Comparison of ENCODE assay signal across 16 cellular contexts in genomic region chr16:50302472-50303005, GRCh38. TPM values are rescaled to one million over a fixed set of nuclear protein-coding genes. Genes with fewer than 3 reads are reported as not detected.
DNase-seq lines count a peak whose midpoint lies in the region; ATAC-seq and TF ChIP-seq lines count a peak whose summit lies in the region.
"Had no signal": no experiment of that assay in that cellular context is flagged by ENCODE, and none has a peak within 500 bp of the region (broad histone marks: within the 10 kb centered on the region; RNA-seq: fewer than 3 reads in every experiment).

No MANE protein-coding gene starts in this region.

- no peak for TF ChIP-seq CTCF in CD8-positive, alpha-beta T cell (IDR thresholded peaks at IDR 0.05)
- no peak for TF ChIP-seq CTCF in endothelial cell (IDR thresholded peaks at IDR 0.05; ENCODE audit: unreplicated experiment)

- H3K36me3 ChIP-seq in CD8-positive, alpha-beta T cell (ENCODE audit: insufficient read depth, low read length) = peaks cover 65% of the 10 kb centered on the region
- H3K36me3 ChIP-seq in neuronal stem cell (replicated peaks in 1 of 2; ENCODE audit: control insufficient read depth in 2 of 2, insufficient read depth in 2 of 2, low read length in 2 of 2) = no peaks in the 10 kb centered on the region
- H3K36me3 ChIP-seq: brain microvascular endothelial cell had no signal

- no peak overlapping the region for H3K9ac ChIP-seq in neuronal stem cell (ENCODE audit: low read depth, low read length, poor library complexity)

- POLR2A ChIA-PET in CD8-positive, alpha-beta T cell (lab: Charles Lee) = no interaction called here

- peak; percentile 18 for DNase-seq in 8988T
- no peak for DNase-seq in CD8-positive, alpha-beta T cell
- DNase-seq in ecto neural progenitor cell (ENCODE audit: low spot score) = peak; percentile 24
- no peak for DNase-seq in neuronal stem cell (ENCODE audit: low spot score)
- no peak for DNase-seq in iPS-NIHi11 (ENCODE audit: low spot score)
- DNase-seq in endothelial cell (ENCODE audit: low spot score) = no peak
- DNase-seq: activated CD8-positive, alpha-beta T cell treated with anti-CD3 and anti-CD28 coated beads, Interleukin-2, amount 10 ng/mL, durations not matched to agents 7 days and 5 days; brain microvascular endothelial cell; DND-41; hypothalamus; KBM-7; NCI-H345; stimulated activated CD4-positive, alpha-beta T cell treated with anti-CD3 and anti-CD28 coated beads, Interleukin-4, amount 100 ng/mL, for 24 hours had no signal

- peak overlapping the region; percentile 80 for H3K27ac Mint-ChIP-seq in CD8-positive, alpha-beta T cell
- H3K27ac Mint-ChIP-seq in endothelial cell (ENCODE audit: unreplicated experiment) = no peak overlapping the region
- H3K27ac Mint-ChIP-seq: activated CD8-positive, alpha-beta T cell treated with anti-CD3 and anti-CD28 coated beads, Interleukin-2, amount 10 ng/mL, durations not matched to agents 7 days and 5 days had no signal

- no peak overlapping the region for H3K14ac ChIP-seq in neuronal stem cell (ENCODE audit: low read length)

- no peak overlapping the region for H3K4me2 ChIP-seq in neuronal stem cell (ENCODE audit: insufficient read depth, low read length, poor library complexity, severe bottlenecking)

- H3K9me3 ChIP-seq in CD8-positive, alpha-beta T cell (ENCODE audit: low read length) = no peaks in the 10 kb centered on the region
- H3K9me3 ChIP-seq in neuronal stem cell (replicated peaks in 1 of 2; ENCODE audit: control insufficient read depth in 2 of 2, insufficient read depth in 1 of 2, low read depth in 1 of 2, low read length in 2 of 2) = peaks cover 0 to 1% of the 10 kb centered on the region in 2 donors

- H4K91ac ChIP-seq in neuronal stem cell (ENCODE audit: low read depth, low read length, poor library complexity) = no peak overlapping the region

- ATAC-seq in CD8-positive, alpha-beta T cell = no peak
- ATAC-seq in HG02884 (IDR thresholded peaks at IDR 0.05; ENCODE audit: unreplicated experiment) (no peak), GM19035 (IDR thresholded peaks at IDR 0.05; ENCODE audit: unreplicated experiment) (no peak)
- ATAC-seq: activated CD8-positive, alpha-beta T cell treated with anti-CD3 and anti-CD28 coated beads, Interleukin-2, amount 10 ng/mL, durations not matched to agents 7 days and 5 days had no signal

- no peak overlapping the region for H2BK120ac ChIP-seq in neuronal stem cell (ENCODE audit: low read depth, low read length)

- H3K4ac ChIP-seq in neuronal stem cell (ENCODE audit: low read length) = no peak overlapping the region

- H2BK5ac ChIP-seq in neuronal stem cell (ENCODE audit: low read length) = no peak overlapping the region

- no peak overlapping the region for H2AFZ ChIP-seq in neuronal stem cell (ENCODE audit: low read length)

- no peak overlapping the region for H3K4me3 Mint-ChIP-seq in CD8-positive, alpha-beta T cell
- no peak overlapping the region for H3K4me3 Mint-ChIP-seq in endothelial cell (ENCODE audit: unreplicated experiment)
- H3K4me3 Mint-ChIP-seq: activated CD8-positive, alpha-beta T cell treated with anti-CD3 and anti-CD28 coated beads, Interleukin-2, amount 10 ng/mL, durations not matched to agents 7 days and 5 days; H9 had no signal

- H3K27me3 ChIP-seq in CD8-positive, alpha-beta T cell (ENCODE audit: insufficient read depth, low read length) = no peaks in the 10 kb centered on the region
- peaks cover 0 to 4% (median 0%) of the 10 kb centered on the region in 3 experiments for H3K27me3 ChIP-seq in neuronal stem cell (ENCODE audit: control insufficient read depth in 3 of 3, insufficient read depth in 3 of 3, low read depth in 1 of 3, low read length in 3 of 3)
- H3K27me3 ChIP-seq: brain microvascular endothelial cell had no signal

- no peak overlapping the region for H2BK12ac ChIP-seq in neuronal stem cell (ENCODE audit: low read length)

- peak overlapping the region; percentile 80 for H3K23ac ChIP-seq in neuronal stem cell (ENCODE audit: low read depth, low read length, poor library complexity)

- H3K79me1 ChIP-seq in neuronal stem cell (ENCODE audit: low read depth, low read length) = peaks cover 2% of the 10 kb centered on the region

- H4K8ac ChIP-seq in neuronal stem cell (ENCODE audit: low read depth, low read length) = no peak overlapping the region

- no peak overlapping the region for H3K27ac ChIP-seq in CD8-positive, alpha-beta T cell (ENCODE audit: low read depth, low read length)
- H3K27ac ChIP-seq in neuronal stem cell (replicated peaks; ENCODE audit: low read length) = no peak overlapping the region

- peaks cover 75% of the 10 kb centered on the region for H3K36me3 Mint-ChIP-seq in CD8-positive, alpha-beta T cell
- no peaks in the 10 kb centered on the region for H3K36me3 Mint-ChIP-seq in endothelial cell (ENCODE audit: low read depth, unreplicated experiment)

- CTCF ChIA-PET in CD8-positive, alpha-beta T cell (lab: Charles Lee) = interaction anchor here (2.1 kb wide), 1 partner anchor 25 kb away, joined by 6 read pairs; no protein-coding TSS in a partner anchor

- H3K4me1 ChIP-seq in CD8-positive, alpha-beta T cell (ENCODE audit: insufficient read depth, low read length) = no peaks in the 10 kb centered on the region
- no peaks in the 10 kb centered on the region for H3K4me1 ChIP-seq in neuronal stem cell (ENCODE audit: control insufficient read depth in 2 of 2, insufficient read depth in 1 of 2, low read depth in 1 of 2, low read length in 2 of 2)

- no CpG with 5 or more reads among the region's 15 CpGs for WGBS in neuronal stem cell (ENCODE audit: extremely low coverage in 2 of 2, insufficient read length in 2 of 2, insufficient replicate concordance in 1 of 2), 2 donors

- H2BK15ac ChIP-seq in neuronal stem cell (ENCODE audit: low read length) = no peak overlapping the region

- H3K4me1 Mint-ChIP-seq in CD8-positive, alpha-beta T cell (ENCODE audit: low read depth) = no peaks in the 10 kb centered on the region
- H3K4me1 Mint-ChIP-seq in endothelial cell (ENCODE audit: unreplicated experiment) = peaks cover 3% of the 10 kb centered on the region

- no peak overlapping the region for H3K4me3 ChIP-seq in CD8-positive, alpha-beta T cell (ENCODE audit: low read depth, low read length)
- H3K4me3 ChIP-seq in neuronal stem cell (ENCODE audit: low read length in 2 of 2) = no peak overlapping the region

- no peak overlapping the region for H2AK5ac ChIP-seq in neuronal stem cell (ENCODE audit: low read depth, low read length)

- intact Hi-C loops in CD8-positive, alpha-beta T cell (cut with DNase I, micrococcal nuclease) = no loop called here

- no peaks in the 10 kb centered on the region for H3K9me3 Mint-ChIP-seq in CD8-positive, alpha-beta T cell
- no peaks in the 10 kb centered on the region for H3K9me3 Mint-ChIP-seq in endothelial cell (ENCODE audit: unreplicated experiment)
- H3K9me3 Mint-ChIP-seq: H9 had no signal

- no peak overlapping the region for H3K18ac ChIP-seq in neuronal stem cell (ENCODE audit: low read length)

- H3K27me3 Mint-ChIP-seq in CD8-positive, alpha-beta T cell (ENCODE audit: low read depth) = no peaks in the 10 kb centered on the region
- H3K27me3 Mint-ChIP-seq in endothelial cell (ENCODE audit: unreplicated experiment) = peaks cover 6% of the 10 kb centered on the region

RNA-seq across cellular contexts. Expression of gene ADCY7, which starts 36.2 kb away (rescaled TPM):
- 100 to 1,000 TPM; 117 to 126 TPM for total RNA-seq in CD8-positive, alpha-beta T cell
- 3.6 TPM for polyA plus RNA-seq in neuronal stem cell (2013, experiment 1 of 2)
- 3.3 TPM for polyA plus RNA-seq in neuronal stem cell (2013, experiment 2 of 2)
- total RNA-seq in endothelial cell (ENCODE audit: unreplicated experiment) = 3.2 TPM

Comparison
In these comparisons a context has a peak if more than half of its experiments do, and no peak if none do; other contexts are left out.
1. DNase-seq: peak in 8988T (single experiment) and ecto neural progenitor cell (single experiment); none in CD8-positive, alpha-beta T cell (0 of 7), neuronal stem cell (single experiment), iPS-NIHi11 (single experiment) and endothelial cell (single experiment).
2. RNA of gene ADCY7, which starts 36.2 kb away (total RNA-seq): 117 to 126 TPM in CD8-positive, alpha-beta T cell; 3.2 TPM in endothelial cell (single experiment); every median in the first group is over 10 times any median in the second.